22 cellular contexts compared by ENCODE assay signal in genomic region chr10:45585131-45585530, GRCh38.
"Had no signal": no experiment of that assay in that cellular context is flagged by ENCODE, and none has a peak within 500 bp of the region (broad histone marks: within the 10 kb centered on the region; RNA-seq: fewer than 3 reads in every experiment).

No MANE protein-coding gene starts in this region.

- ATAC-seq: gastroesophageal sphincter; left ventricle myocardium superior; lower lobe of right lung; mucosa of descending colon; natural killer cell treated with Interleukin-12 subunit alpha and Interleukin-12 subunit beta and Interleukin-15 and Interleukin-18, amount 100 ng/mL, for 72 hours; pancreas; sciatic nerve; stimulated activated naive CD8-positive, alpha-beta T cell treated with anti-CD3 and anti-CD28 coated beads, Interleukin-15, amount 100 ng/mL, for 72 hours had no signal

- H3K27ac Mint-ChIP-seq: immature natural killer cell; progenitor cell of endocrine pancreas; stimulated activated naive CD8-positive, alpha-beta T cell treated with anti-CD3 and anti-CD28 coated beads, Interleukin-15, amount 100 ng/mL, for 72 hours had no signal

- H3K9me3 Mint-ChIP-seq: immature natural killer cell had no signal

- DNase-seq: dorsolateral prefrontal cortex; effector CD4-positive, alpha-beta T cell; glutamatergic neuron; hypothalamus; immature natural killer cell; left ventricle myocardium superior; lower lobe of right lung; mucosa of descending colon; naive B cell; pancreas; stimulated activated CD4-positive, alpha-beta T cell treated with anti-CD3 and anti-CD28 coated beads, Interleukin-12 subunit alpha, Interleukin-12 subunit beta, amount 100 ng/mL, for 4 hours; stimulated activated CD4-positive, alpha-beta T cell treated with anti-CD3 and anti-CD28 coated beads, Interleukin-1b, Interleukin-23, amount 100 ng/mL, for 48 hours; stimulated activated CD4-positive, alpha-beta T cell treated with anti-CD3 and anti-CD28 coated beads, Interleukin-4, amount 100 ng/mL, for 1 hour; stimulated activated CD8-positive, alpha-beta memory T cell treated with anti-CD3 and anti-CD28 coated beads, Interleukin-4, amount 100 ng/mL, for 48 hours; stimulated activated naive CD4-positive, alpha-beta T cell; stimulated activated naive CD8-positive, alpha-beta T cell treated with anti-CD3 and anti-CD28 coated beads, Interleukin-15, amount 100 ng/mL, for 72 hours; thyroid gland; trophoblast cell had no signal
